27 cellular contexts compared by ENCODE assay signal in genomic region chr6:84453499-84453898, GRCh38.
"Had no signal": no experiment of that assay in that cellular context is flagged by ENCODE, and none has a peak within 500 bp of the region (broad histone marks: within the 10 kb centered on the region; RNA-seq: fewer than 3 reads in every experiment).

No MANE protein-coding gene starts in this region.

- H3K4me3 ChIP-seq: ascending aorta, gastrocnemius medialis, left lung, lung, neural progenitor cell, right atrium auricular region, smooth muscle cell, suprapubic skin, tibial artery, upper lobe of right lung had no signal

- H3K9ac ChIP-seq: neural progenitor cell had no signal

- H3K27me3 Mint-ChIP-seq: activated CD4-positive, alpha-beta memory T cell treated with anti-CD3 and anti-CD28 coated beads for 36 hours; activated CD4-positive, alpha-beta T cell treated with anti-CD3 and anti-CD28 coated beads, Interleukin-2, amount 10 ng/mL, durations not matched to agents 24 days and 14 days; activated naive CD4-positive, alpha-beta T cell treated with anti-CD3 and anti-CD28 coated beads, Interleukin-2, amount 10 ng/mL, durations not matched to agents 7 days and 5 days; activated naive CD8-positive, alpha-beta T cell treated with anti-CD3 and anti-CD28 coated beads, Interleukin-2, amount 10 ng/mL, durations not matched to agents 7 days and 5 days had no signal

- H3K36me3 Mint-ChIP-seq: activated CD4-positive, alpha-beta memory T cell treated with anti-CD3 and anti-CD28 coated beads for 36 hours; activated naive CD4-positive, alpha-beta T cell treated with anti-CD3 and anti-CD28 coated beads, Interleukin-2, amount 10 ng/mL, durations not matched to agents 7 days and 5 days; activated naive CD8-positive, alpha-beta T cell treated with anti-CD3 and anti-CD28 coated beads, Interleukin-2, amount 10 ng/mL, durations not matched to agents 7 days and 5 days; natural killer cell; neural progenitor cell had no signal

- H3K4me2 ChIP-seq: neural progenitor cell, smooth muscle cell had no signal

- H3K27ac Mint-ChIP-seq: activated CD4-positive, alpha-beta memory T cell treated with anti-CD3 and anti-CD28 coated beads for 36 hours; activated CD4-positive, alpha-beta T cell treated with anti-CD3 and anti-CD28 coated beads, Interleukin-2, amount 10 ng/mL, durations not matched to agents 24 days and 14 days; activated naive CD4-positive, alpha-beta T cell treated with anti-CD3 and anti-CD28 coated beads, Interleukin-2, amount 10 ng/mL, durations not matched to agents 7 days and 5 days; activated naive CD8-positive, alpha-beta T cell treated with anti-CD3 and anti-CD28 coated beads, Interleukin-2, amount 10 ng/mL, durations not matched to agents 7 days and 5 days; activated T-helper 1 cell treated with anti-CD3 and anti-CD28 coated beads, Interleukin-12 subunit alpha, Interleukin-12 subunit beta, Interleukin-2, Interleukin-4 antibody, amounts not matched to agents 30 ng/mL and 10 ng/mL and 1 ng/mL, durations not matched to agents 14 hours and 24 hours and 36 hours; natural killer cell; neural progenitor cell had no signal

- H3K36me3 ChIP-seq: ascending aorta, brain microvascular endothelial cell, gastrocnemius medialis, left lung, neural progenitor cell, right atrium auricular region, suprapubic skin, tibial artery, upper lobe of right lung had no signal

- H2AFZ ChIP-seq: neural progenitor cell had no signal

- H3K4me3 Mint-ChIP-seq: activated CD4-positive, alpha-beta memory T cell treated with anti-CD3 and anti-CD28 coated beads for 36 hours; activated CD4-positive, alpha-beta T cell treated with anti-CD3 and anti-CD28 coated beads, Interleukin-2, amount 10 ng/mL, durations not matched to agents 24 days and 14 days; activated naive CD4-positive, alpha-beta T cell treated with anti-CD3 and anti-CD28 coated beads, Interleukin-2, amount 10 ng/mL, durations not matched to agents 7 days and 5 days; activated naive CD8-positive, alpha-beta T cell treated with anti-CD3 and anti-CD28 coated beads, Interleukin-2, amount 10 ng/mL, durations not matched to agents 7 days and 5 days; activated T-helper 1 cell treated with anti-CD3 and anti-CD28 coated beads, Interleukin-12 subunit alpha, Interleukin-12 subunit beta, Interleukin-2, Interleukin-4 antibody, amounts not matched to agents 30 ng/mL and 10 ng/mL and 1 ng/mL, durations not matched to agents 14 hours and 24 hours and 36 hours; natural killer cell; neural progenitor cell had no signal

- H3K4me1 Mint-ChIP-seq: activated CD4-positive, alpha-beta T cell treated with anti-CD3 and anti-CD28 coated beads, Interleukin-2, amount 10 ng/mL, durations not matched to agents 24 days and 14 days; activated naive CD4-positive, alpha-beta T cell treated with anti-CD3 and anti-CD28 coated beads, Interleukin-2, amount 10 ng/mL, durations not matched to agents 7 days and 5 days; activated naive CD8-positive, alpha-beta T cell treated with anti-CD3 and anti-CD28 coated beads, Interleukin-2, amount 10 ng/mL, durations not matched to agents 7 days and 5 days; natural killer cell had no signal

- H3K4me1 ChIP-seq: ascending aorta, gastrocnemius medialis, left lung, right atrium auricular region, suprapubic skin, upper lobe of right lung had no signal

- H3K9me3 ChIP-seq: ascending aorta, gastrocnemius medialis, left lung, right atrium auricular region, suprapubic skin, tibial artery, upper lobe of right lung had no signal

- ATAC-seq: activated CD4-positive, CD25-positive, alpha-beta regulatory T cell treated with anti-CD3 and anti-CD28 coated beads, Interleukin-2, amount 50 U/mL, for 24 hours; gastrocnemius medialis; left lung; natural killer cell; upper lobe of right lung had no signal

- H3K27me3 ChIP-seq: ascending aorta, brain microvascular endothelial cell, gastrocnemius medialis, left lung, neural progenitor cell, right atrium auricular region, suprapubic skin, tibial artery, upper lobe of right lung had no signal

- H3K9me3 Mint-ChIP-seq: activated CD4-positive, alpha-beta T cell treated with anti-CD3 and anti-CD28 coated beads, Interleukin-2, amount 10 ng/mL, durations not matched to agents 24 days and 14 days; activated naive CD8-positive, alpha-beta T cell treated with anti-CD3 and anti-CD28 coated beads, Interleukin-2, amount 10 ng/mL, durations not matched to agents 7 days and 5 days; activated T-helper 1 cell treated with anti-CD3 and anti-CD28 coated beads, Interleukin-12 subunit alpha, Interleukin-12 subunit beta, Interleukin-2, Interleukin-4 antibody, amounts not matched to agents 30 ng/mL and 10 ng/mL and 1 ng/mL, durations not matched to agents 14 hours and 24 hours and 36 hours; neural progenitor cell had no signal

- H3K27ac ChIP-seq: ascending aorta, brain microvascular endothelial cell, gastrocnemius medialis, left lung, neural progenitor cell, right atrium auricular region, suprapubic skin, tibial artery, upper lobe of right lung, VCaP had no signal

- DNase-seq: activated CD4-positive, alpha-beta memory T cell treated with anti-CD3 and anti-CD28 coated beads for 36 hours; activated CD4-positive, alpha-beta T cell treated with anti-CD3 and anti-CD28 coated beads, Interleukin-2, amount 10 ng/mL, durations not matched to agents 24 days and 14 days; activated CD8-positive, alpha-beta memory T cell treated with anti-CD3 and anti-CD28 coated beads, Interleukin-2, amount 50 U/mL, for 4 hours; activated gamma-delta T cell; activated naive CD4-positive, alpha-beta T cell treated with anti-CD3 and anti-CD28 coated beads, Interleukin-2, amount 10 ng/mL, durations not matched to agents 7 days and 5 days; activated naive CD8-positive, alpha-beta T cell treated with anti-CD3 and anti-CD28 coated beads, Interleukin-2, amount 10 ng/mL, durations not matched to agents 7 days and 5 days; activated T-cell treated with anti-CD3 and anti-CD28 coated beads, Interleukin-2, amount 50 U/mL, for 1 hour; brain microvascular endothelial cell; cortex of kidney; gastrocnemius medialis; glutamatergic neuron; left lung; mesendoderm; natural killer cell; stimulated activated naive CD4-positive, alpha-beta T cell; T-helper 9 cell; tibial artery; upper lobe of right lung had no signal
